8 cellular contexts compared by ENCODE assay signal in the genomic region with DNA sequence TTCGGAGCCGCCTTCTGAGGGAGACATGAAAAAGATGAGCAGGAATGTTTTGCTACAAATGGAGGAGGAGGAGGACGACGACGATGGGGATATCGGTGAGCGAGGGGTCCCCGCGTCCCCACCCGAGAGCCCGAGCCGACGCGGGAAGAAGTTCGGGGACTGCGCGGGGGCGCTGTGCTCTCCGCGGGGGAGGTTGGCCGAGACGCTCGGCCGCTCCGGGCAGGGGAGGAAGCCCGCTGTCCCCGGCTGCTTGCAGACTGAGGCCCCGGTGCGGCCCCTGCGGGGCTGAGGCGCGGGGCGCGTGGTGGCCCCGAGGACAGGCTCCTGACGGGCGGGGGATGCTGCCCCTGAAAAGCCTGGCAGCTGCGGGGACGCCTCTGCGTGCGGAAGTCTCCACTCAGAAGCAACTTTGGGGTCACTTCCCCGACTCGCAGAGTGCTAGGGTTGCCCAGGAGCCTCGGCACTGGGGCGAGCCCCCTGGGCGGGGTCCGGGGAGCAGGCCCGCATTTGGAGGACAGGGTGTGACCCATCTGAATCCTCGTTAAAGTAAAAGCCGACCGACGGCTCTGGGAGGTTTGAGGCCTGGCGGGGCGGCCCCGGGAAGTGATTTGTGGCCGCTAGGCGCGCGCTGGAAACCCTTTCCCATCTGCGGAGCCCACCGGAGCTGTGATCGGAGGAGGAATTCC. TPM values are rescaled to one million over a fixed set of nuclear protein-coding genes. Genes with fewer than 3 reads are reported as not detected.
A peak's percentile ranks its signal among the peaks of the same experiment; 100 is the strongest.
DNase-seq lines count a peak whose midpoint lies in the region; ATAC-seq and TF ChIP-seq lines count a peak whose summit lies in the region.

No MANE protein-coding gene starts in this region.

- ATAC-seq in GM18868 (IDR thresholded peaks at IDR 0.05; ENCODE audit: unreplicated experiment) = peak; percentile 38
- ATAC-seq in HG03139 (IDR thresholded peaks at IDR 0.05; ENCODE audit: unreplicated experiment) = peak; percentile 32
- ATAC-seq in activated naive CD4-positive, alpha-beta T cell treated with anti-CD3 and anti-CD28 coated beads, Interleukin-2, amount 50 U/mL, for 72 hours = peak; percentile 46 to 66
- ATAC-seq in left cardiac atrium = peak; percentile 75 to 78

- H3K4me3 ChIP-seq in AG10803 (ENCODE audit: low read length) (peak overlapping the region; percentile 86), prostate gland (peak overlapping the region; percentile 75 to 85)

- peak overlapping the region; percentile 85 to 97 for H3K27ac Mint-ChIP-seq in activated naive CD4-positive, alpha-beta T cell treated with anti-CD3 and anti-CD28 coated beads, Interleukin-2, amount 50 U/mL, for 72 hours

- intact Hi-C loops in left cardiac atrium (cut with DNase I) (no loop called here), prostate gland (cut with DNase I) (loop anchor here (5.0 kb wide), 4 partner anchors 61 to 776 kb away; a partner anchor contains a TSS)

- WGBS in prostate gland = 0% methylated on average over 38 of the region's 62 CpGs

- H3K27ac ChIP-seq in prostate gland = peak overlapping the region; percentile 86 to 94

- H3K36me3 ChIP-seq in prostate gland = no peaks in the 10 kb centered on the region

- H3K9me3 ChIP-seq in prostate gland = no peaks in the 10 kb centered on the region

- no peaks in the 10 kb centered on the region for H3K27me3 ChIP-seq in prostate gland (replicated peaks; ENCODE audit: insufficient read depth)

- peaks cover 4 to 7% of the 10 kb centered on the region in 2 donors for H3K36me3 Mint-ChIP-seq in activated naive CD4-positive, alpha-beta T cell treated with anti-CD3 and anti-CD28 coated beads, Interleukin-2, amount 50 U/mL, for 72 hours

- TF ChIP-seq POLR2A in prostate gland (IDR thresholded peaks at IDR 0.05) = peak; percentile 7

- no peaks in the 10 kb centered on the region for H3K4me1 ChIP-seq in prostate gland (replicated peaks)

- H3K9me3 Mint-ChIP-seq in activated naive CD4-positive, alpha-beta T cell treated with anti-CD3 and anti-CD28 coated beads, Interleukin-2, amount 50 U/mL, for 72 hours = peaks cover 0 to 5% of the 10 kb centered on the region in 2 donors

- TF ChIP-seq CTCF in AG10803 (conservative IDR thresholded peaks at IDR 0.05; ENCODE audit: low read length) (peak; percentile 41), prostate gland (IDR thresholded peaks at IDR 0.05) (peak in 2 of 4 experiments; percentile 31 to 41)

- DNase-seq in AG10803 (ENCODE audit: low read depth) (peak; percentile 42), RPMI8226 (peak; percentile 55), left cardiac atrium (peak; percentile 60), prostate gland (ENCODE audit: low spot score) (peak; percentile 39), cerebellum (ENCODE audit: low spot score) (no peak)
- peak; percentile 38 to 69 for DNase-seq in activated naive CD4-positive, alpha-beta T cell treated with anti-CD3 and anti-CD28 coated beads, Interleukin-2, amount 50 U/mL, for 72 hours (ENCODE audit: low spot score in 2 of 2)

RNA-seq across cellular contexts. Expression of a gene that starts 0.5 kb away (rescaled TPM):
- 10 to 100 TPM; 13.3 to 25.5 TPM for total RNA-seq in activated naive CD4-positive, alpha-beta T cell treated with anti-CD3 and anti-CD28 coated beads, Interleukin-2, amount 50 U/mL, for 72 hours
- total RNA-seq in left cardiac atrium (10 to 100 TPM; 47.2 to 48.9 TPM), prostate gland (10 to 100 TPM; 36.8 to 78.8 TPM), cerebellum (22.8 TPM)
